Comparison of ENCODE assay signal across 8 cellular contexts in the genomic region with DNA sequence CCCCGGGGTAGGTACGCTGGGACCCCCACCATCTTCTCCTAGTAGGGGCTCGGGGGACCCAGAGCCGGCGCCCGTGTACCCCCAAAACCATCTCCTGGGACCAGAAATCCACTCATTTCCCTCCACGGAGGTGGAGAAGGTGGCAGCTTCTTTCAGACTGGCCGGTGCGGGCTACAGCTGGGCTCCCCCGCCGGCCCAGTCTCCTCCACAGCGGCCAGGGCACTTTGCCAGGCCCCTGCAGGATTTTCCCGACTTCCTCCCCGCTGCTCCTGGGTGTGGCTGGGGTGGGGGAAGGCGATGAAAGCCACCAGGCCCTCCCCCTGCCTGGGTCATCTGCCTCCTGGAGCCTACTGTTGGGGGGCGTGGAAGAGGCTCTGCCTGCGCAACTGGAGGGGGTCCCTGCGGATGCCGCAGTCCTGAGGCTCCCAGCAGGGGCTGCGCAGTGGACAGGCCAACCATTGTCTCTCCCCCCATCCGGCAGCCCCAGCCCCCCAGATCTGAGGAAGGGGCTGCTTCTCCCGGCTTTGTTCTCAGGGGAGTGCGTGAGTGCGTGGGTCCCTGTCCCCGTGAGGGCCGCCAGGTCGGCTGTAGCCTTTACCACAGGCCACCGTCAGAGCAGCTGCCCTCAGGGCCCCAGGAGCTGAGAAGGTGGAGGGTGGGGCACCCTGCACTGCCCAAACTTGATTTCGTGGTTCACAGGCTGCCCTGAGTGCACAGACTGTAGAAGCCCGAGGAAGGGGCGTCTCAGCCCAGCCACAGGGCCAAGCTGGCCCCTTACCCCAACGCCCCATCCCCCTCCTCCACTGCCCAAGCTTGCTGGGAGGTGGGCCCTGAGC. TPM values are rescaled to one million over a fixed set of nuclear protein-coding genes. Genes with fewer than 3 reads are reported as not detected.
DNase-seq lines count a peak whose midpoint lies in the region; TF ChIP-seq lines count a peak whose summit lies in the region.

No MANE protein-coding gene starts in this region.

- 17 to 21% methylated on average over 23 to 31 of the region's 32 CpGs for WGBS in lower leg skin, 2 donors

- H3K9me3 ChIP-seq in subcutaneous abdominal adipose tissue (ENCODE audit: control insufficient read depth in 5 of 5, low read length in 5 of 5), result no peaks in the 10 kb centered on the region

- H3K36me3 ChIP-seq in subcutaneous abdominal adipose tissue (ENCODE audit: control insufficient read depth in 5 of 5, insufficient read depth in 5 of 5, low read length in 5 of 5), result no peaks in the 10 kb centered on the region

- TF ChIP-seq POLR2A in lower leg skin (IDR thresholded peaks at IDR 0.05), result no peak

- H3K27ac ChIP-seq in subcutaneous abdominal adipose tissue (ENCODE audit: low read depth, low read length), result no peak overlapping the region

- intact Hi-C loops in lower leg skin (cut with DNase I; ENCODE audit: low total_unique reads), result no loop called here

- TF ChIP-seq CTCF in LNCaP clone FGC (IDR thresholded peaks at IDR 0.05; ENCODE audit: control insufficient read depth, extremely low read depth, insufficient read depth) (no peak), astrocyte of the cerebellum (IDR thresholded peaks at IDR 0.05; ENCODE audit: low read depth, low read length, missing control alignments) (no peak), lower leg skin (IDR thresholded peaks at IDR 0.05) (no peak)

- H3K9ac ChIP-seq in subcutaneous abdominal adipose tissue (ENCODE audit: low read length in 5 of 5), result no peak overlapping the region

- H3K27me3 ChIP-seq in subcutaneous abdominal adipose tissue (ENCODE audit: control insufficient read depth in 5 of 5, insufficient read depth in 4 of 5, low read length in 5 of 5), result peaks cover 2 to 10% (median 8%) of the 10 kb centered on the region in 5 donors

- in situ Hi-C loops in astrocyte of the cerebellum (cut with HindIII; ENCODE audit: low sequenced_read_pairs), result no loop called here

- DNase-seq in DMS153 (lab: John Stamatoyannopoulos, UW) (peak; percentile 64), LNCaP clone FGC (ENCODE audit: low read depth) (no peak), astrocyte of the cerebellum (ENCODE audit: low read depth) (no peak), iris pigment epithelial cell (ENCODE audit: low read depth) (peak; percentile 75), T-helper 9 cell (no peak), lower leg skin (ENCODE audit: low spot score in 2 of 2) (no peak)
- no peak for DNase-seq in activated CD4-positive, alpha-beta T cell treated with anti-CD3 and anti-CD28 coated beads for 1 hour

- H3K4me3 ChIP-seq in LNCaP clone FGC (ENCODE audit: low read depth, low read length) (peak overlapping the region; percentile 60), astrocyte of the cerebellum (ENCODE audit: low read depth, low read length) (peak overlapping the region; percentile 52), subcutaneous abdominal adipose tissue (ENCODE audit: low read depth in 1 of 5, low read length in 5 of 5) (peak overlapping the region in 3 of 5 donors; percentile 26 to 47 (median 28)), lower leg skin (ENCODE audit: low read depth, poor library complexity, severe bottlenecking) (no peak overlapping the region)

- peaks cover 0 to 20% (median 13%) of the 10 kb centered on the region in 5 donors for H3K4me1 ChIP-seq in subcutaneous abdominal adipose tissue (ENCODE audit: control insufficient read depth in 5 of 5, insufficient read depth in 5 of 5, low read length in 5 of 5)

RNA-seq across cellular contexts. Expression of gene AGRN, which starts 1.3 kb away (rescaled TPM):
- 10 to 100 TPM; 36.9 to 55.8 (median 54.6) TPM for total RNA-seq in lower leg skin

RNA-seq across cellular contexts. Expression of gene ISG15, which starts 7.9 kb away (rescaled TPM):
- 10 to 100 TPM in 1 of 4 donors, 1 to 10 TPM in 3; 3.6 to 12.9 (median 6.0) TPM for total RNA-seq in lower leg skin

RNA-seq across cellular contexts. Expression of gene HES4, which starts 21.3 kb away (rescaled TPM):
- 10 to 100 TPM; 30.4 to 70.4 (median 40.9) TPM for total RNA-seq in lower leg skin

RNA-seq across cellular contexts. Expression of gene PERM1, which starts 39.3 kb away (rescaled TPM):
- under 1 TPM in 3 of 4 donors, not detected in 1; 0.17 to 0.46 (median 0.29) TPM for total RNA-seq in lower leg skin

RNA-seq across cellular contexts. Expression of gene RNF223, which starts 52.9 kb away (rescaled TPM):
- 10 to 100 TPM in 2 of 4 donors, 1 to 10 TPM in 2; 9.4 to 19.5 (median 10.5) TPM for total RNA-seq in lower leg skin

Comparison
In these comparisons a context has a peak if more than half of its experiments do, and no peak if none do; other contexts are left out.
1. DNase-seq: peak in DMS153 (single experiment) and iris pigment epithelial cell (single experiment); none in LNCaP clone FGC (single experiment), astrocyte of the cerebellum (single experiment), T-helper 9 cell (single experiment), lower leg skin (0 of 2) and activated CD4-positive, alpha-beta T cell treated with anti-CD3 and anti-CD28 coated beads for 1 hour (single experiment).